Comparison of ENCODE assay signal across 33 cellular contexts in the genomic region with DNA sequence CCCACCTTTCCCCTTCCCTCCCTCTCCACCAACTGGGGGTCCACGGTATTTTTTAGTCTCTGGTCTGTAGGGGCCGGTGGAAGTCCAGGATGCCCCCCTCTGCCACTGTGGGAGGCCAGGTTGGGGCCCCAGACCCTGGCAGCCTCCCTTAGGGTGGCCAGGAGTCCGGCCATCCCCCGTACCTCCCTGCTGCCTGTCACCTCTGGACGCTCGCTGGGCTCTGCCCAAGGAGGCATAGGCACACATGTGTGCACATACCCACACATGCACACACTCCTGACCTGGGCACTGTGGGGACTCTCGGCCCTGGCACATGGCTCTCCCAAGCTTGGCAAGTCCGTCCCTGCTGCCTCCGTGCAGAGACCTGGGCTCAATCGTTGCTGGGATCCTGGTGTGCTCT. TPM values are rescaled to one million over a fixed set of nuclear protein-coding genes. Genes with fewer than 3 reads are reported as not detected.
"Had no signal": no experiment of that assay in that cellular context is flagged by ENCODE, and none has a peak within 500 bp of the region (broad histone marks: within the 10 kb centered on the region; RNA-seq: fewer than 3 reads in every experiment).

No MANE protein-coding gene starts in this region.

- H3K9me3 Mint-ChIP-seq: activated B cell treated with CpG ODN at 0.5 μM for 24 hours; activated CD4-positive, alpha-beta memory T cell treated with anti-CD3 and anti-CD28 coated beads for 36 hours; activated naive CD4-positive, alpha-beta T cell treated with anti-CD3 and anti-CD28 coated beads for 36 hours; activated naive CD4-positive, alpha-beta T cell treated with anti-CD3 and anti-CD28 coated beads, Interleukin-2, amount 50 U/mL, for 72 hours; activated T-cell treated with anti-CD3 and anti-CD28 coated beads, Interleukin-2, amount 50 U/mL, for 4 hours; activated T-helper 1 cell treated with anti-CD3 and anti-CD28 coated beads, Interleukin-12 subunit alpha, Interleukin-12 subunit beta, Interleukin-2, Interleukin-4 antibody, amounts not matched to agents 30 ng/mL and 10 ng/mL and 1 ng/mL, durations not matched to agents 14 hours and 24 hours and 36 hours; T-helper 1 cell treated with Interleukin-12 subunit alpha and Interleukin-12 subunit beta and Interleukin-4 antibody, amounts not matched to agents 30 μg/mL and 1 μg/mL, for 36 hours; T-helper 2 cell treated with Interferon-gamma antibody and Interleukin-4, amounts not matched to agents 5 μg/mL and 100 μg/mL, for 36 hours had no signal

- H3K9ac ChIP-seq: KMS-11, SK-N-SH had no signal

- H3K36me3 Mint-ChIP-seq: activated CD4-positive, alpha-beta memory T cell treated with anti-CD3 and anti-CD28 coated beads for 36 hours; activated naive CD4-positive, alpha-beta T cell treated with anti-CD3 and anti-CD28 coated beads, Interleukin-2, amount 50 U/mL, for 72 hours had no signal

- H3K4me3 Mint-ChIP-seq: activated B cell treated with CpG ODN at 0.5 μM for 24 hours; activated CD4-positive, alpha-beta memory T cell treated with anti-CD3 and anti-CD28 coated beads for 36 hours; activated naive CD4-positive, alpha-beta T cell treated with anti-CD3 and anti-CD28 coated beads for 36 hours; activated T-cell treated with anti-CD3 and anti-CD28 coated beads, Interleukin-2, amount 50 U/mL, for 4 hours; activated T-helper 1 cell treated with anti-CD3 and anti-CD28 coated beads, Interleukin-12 subunit alpha, Interleukin-12 subunit beta, Interleukin-2, Interleukin-4 antibody, amounts not matched to agents 30 ng/mL and 10 ng/mL and 1 ng/mL, durations not matched to agents 14 hours and 24 hours and 36 hours; T-helper 1 cell treated with Interleukin-12 subunit alpha and Interleukin-12 subunit beta and Interleukin-4 antibody, amounts not matched to agents 30 μg/mL and 1 μg/mL, for 36 hours; T-helper 2 cell treated with Interferon-gamma antibody and Interleukin-4, amounts not matched to agents 5 μg/mL and 100 μg/mL, for 36 hours had no signal

- ATAC-seq: activated naive CD4-positive, alpha-beta T cell treated with anti-CD3 and anti-CD28 coated beads, Interleukin-2, amount 50 U/mL, for 72 hours; activated T-cell treated with anti-CD3 and anti-CD28 coated beads, Interleukin-2, amount 50 U/mL, for 4 hours; PC-3 had no signal

- DNase-seq: activated B cell treated with CpG ODN at 0.5 μM for 24 hours; activated CD4-positive, alpha-beta memory T cell treated with anti-CD3 and anti-CD28 coated beads for 36 hours; activated CD4-positive, alpha-beta T cell treated with anti-CD3 and anti-CD28 coated beads for 4 hours; activated CD4-positive, alpha-beta T cell treated with anti-CD3 and anti-CD28 coated beads, Interleukin-2, amount 50 U/mL, for 1 hour; activated CD4-positive, CD25-positive, alpha-beta regulatory T cell treated with anti-CD3 and anti-CD28 coated beads, Interleukin-2, amount 50 U/mL, for 72 hours; activated CD8-positive, alpha-beta memory T cell treated with anti-CD3 and anti-CD28 coated beads, Interleukin-2, amount 50 U/mL, for 4 hours; activated gamma-delta T cell treated with Interleukin-2 at 50 U/mL for 16 hours; activated naive CD4-positive, alpha-beta T cell treated with anti-CD3 and anti-CD28 coated beads for 36 hours; activated T-cell treated with anti-CD3 and anti-CD28 coated beads for 4 hours; activated T-cell treated with anti-CD3 and anti-CD28 coated beads, Interleukin-2, amount 50 U/mL, for 4 hours; amniotic stem cell; aorta; brain microvascular endothelial cell; NCI-H1092 treated with DMSO at 0.1 percent for 48 hours; NCI-H146; NCI-H187; NCI-H2029 treated with DMSO at 0.1 percent for 48 hours; NCI-H2107; NCI-H2171; NCI-H510A; NCI-H526; NCI-H748 treated with DMSO at 0.1 percent for 48 hours; NK-92 treated with Interleukin-12 subunit alpha and Interleukin-12 subunit beta, amount 100 ng/mL, for 24 hours; PC-3; Peyer's patch; SHP77 treated with DMSO at 0.1 percent for 48 hours; SK-N-SH had no signal

- H3K4me2 ChIP-seq: KMS-11, SK-N-SH had no signal

- H3K27me3 ChIP-seq: brain microvascular endothelial cell, Peyer's patch had no signal

- H3K27ac Mint-ChIP-seq: activated B cell treated with CpG ODN at 0.5 μM for 24 hours; activated CD4-positive, alpha-beta memory T cell treated with anti-CD3 and anti-CD28 coated beads for 36 hours; activated naive CD4-positive, alpha-beta T cell treated with anti-CD3 and anti-CD28 coated beads for 36 hours; activated naive CD4-positive, alpha-beta T cell treated with anti-CD3 and anti-CD28 coated beads, Interleukin-2, amount 50 U/mL, for 72 hours; activated T-helper 1 cell treated with anti-CD3 and anti-CD28 coated beads, Interleukin-12 subunit alpha, Interleukin-12 subunit beta, Interleukin-2, Interleukin-4 antibody, amounts not matched to agents 30 ng/mL and 10 ng/mL and 1 ng/mL, durations not matched to agents 14 hours and 24 hours and 36 hours; T-helper 1 cell treated with Interleukin-12 subunit alpha and Interleukin-12 subunit beta and Interleukin-4 antibody, amounts not matched to agents 30 μg/mL and 1 μg/mL, for 36 hours; T-helper 2 cell treated with Interferon-gamma antibody and Interleukin-4, amounts not matched to agents 5 μg/mL and 100 μg/mL, for 36 hours had no signal

- H3K27ac ChIP-seq: brain microvascular endothelial cell, KMS-11, Peyer's patch, SJSA1 had no signal

- H3K36me3 ChIP-seq: brain microvascular endothelial cell, Peyer's patch, SJSA1 had no signal

- H3K4me1 ChIP-seq: Peyer's patch, SJSA1 had no signal

- H3K27me3 Mint-ChIP-seq: activated B cell treated with CpG ODN at 0.5 μM for 24 hours; activated CD4-positive, alpha-beta memory T cell treated with anti-CD3 and anti-CD28 coated beads for 36 hours had no signal

- H3K4me3 ChIP-seq: Peyer's patch, SJSA1 had no signal

- H3K4me1 Mint-ChIP-seq: activated B cell treated with CpG ODN at 0.5 μM for 24 hours had no signal

- H3K9me3 ChIP-seq: Peyer's patch, SJSA1, SK-N-SH had no signal

RNA-seq across cellular contexts. Expression of gene DISP3, which starts 53.0 kb away (rescaled TPM):
- total RNA-seq: SJSA1 had no signal
- polyA plus RNA-seq: aorta had no signal
